Comparison of ENCODE assay signal across 21 cellular contexts in genomic region chr20:46123482-46124245, GRCh38.
"Had no signal": no experiment of that assay in that cellular context is flagged by ENCODE, and none has a peak within 500 bp of the region (broad histone marks: within the 10 kb centered on the region; RNA-seq: fewer than 3 reads in every experiment).

No MANE protein-coding gene starts in this region.

- H3K4me1 Mint-ChIP-seq: neural crest cell had no signal

- ATAC-seq: activated CD4-positive, CD25-positive, alpha-beta regulatory T cell treated with anti-CD3 and anti-CD28 coated beads, Interleukin-2, amount 50 U/mL, for 24 hours; left lung; stimulated activated effector memory CD8-positive, alpha-beta T cell treated with anti-CD3 and anti-CD28 coated beads, Interleukin-12 subunit alpha, Interleukin-12 subunit beta, amount 100 ng/mL, for 72 hours had no signal

- H3K27me3 Mint-ChIP-seq: activated naive CD4-positive, alpha-beta T cell treated with anti-CD3 and anti-CD28 coated beads, Interleukin-2, amount 50 U/mL, for 24 hours had no signal

- H3K27ac ChIP-seq: adrenal gland, breast epithelium, left lung, prostate gland, right atrium auricular region, skin epidermis, tibial artery had no signal

- H3K27ac Mint-ChIP-seq: activated CD4-positive, alpha-beta T cell treated with anti-CD3 and anti-CD28 coated beads, Interleukin-2, amount 10 ng/mL, durations not matched to agents 7 days and 5 days; activated naive CD4-positive, alpha-beta T cell treated with anti-CD3 and anti-CD28 coated beads, Interleukin-2, amount 50 U/mL, for 24 hours; dendritic cell treated with granulocyte-macrophage colony-stimulating factor and Interleukin-4, amounts not matched to agents 40 ng/mL and 50 ng/mL, for 4 days; stimulated activated effector memory CD8-positive, alpha-beta T cell treated with anti-CD3 and anti-CD28 coated beads, Interleukin-12 subunit alpha, Interleukin-12 subunit beta, amount 100 ng/mL, for 72 hours had no signal

- H3K36me3 ChIP-seq: breast epithelium, right atrium auricular region had no signal

- H3K4me3 Mint-ChIP-seq: activated CD4-positive, alpha-beta T cell treated with anti-CD3 and anti-CD28 coated beads, Interleukin-2, amount 10 ng/mL, durations not matched to agents 7 days and 5 days; activated naive CD4-positive, alpha-beta T cell treated with anti-CD3 and anti-CD28 coated beads, Interleukin-2, amount 50 U/mL, for 24 hours; dendritic cell treated with granulocyte-macrophage colony-stimulating factor and Interleukin-4, amounts not matched to agents 40 ng/mL and 50 ng/mL, for 4 days; neural crest cell; stimulated activated effector memory CD8-positive, alpha-beta T cell treated with anti-CD3 and anti-CD28 coated beads, Interleukin-12 subunit alpha, Interleukin-12 subunit beta, amount 100 ng/mL, for 72 hours had no signal

- H3K9me3 ChIP-seq: adrenal gland, breast epithelium, left lung, prostate gland, right atrium auricular region, tibial artery had no signal

- H3K9me3 Mint-ChIP-seq: activated CD4-positive, alpha-beta T cell treated with anti-CD3 and anti-CD28 coated beads, Interleukin-2, amount 10 ng/mL, durations not matched to agents 7 days and 5 days; activated naive CD4-positive, alpha-beta T cell treated with anti-CD3 and anti-CD28 coated beads, Interleukin-2, amount 50 U/mL, for 24 hours; dendritic cell treated with granulocyte-macrophage colony-stimulating factor and Interleukin-4, amounts not matched to agents 40 ng/mL and 50 ng/mL, for 4 days; neural crest cell; stimulated activated effector memory CD8-positive, alpha-beta T cell treated with anti-CD3 and anti-CD28 coated beads, Interleukin-12 subunit alpha, Interleukin-12 subunit beta, amount 100 ng/mL, for 72 hours had no signal

- DNase-seq: activated CD4-positive, alpha-beta T cell treated with anti-CD3 and anti-CD28 coated beads, Interleukin-2, amount 10 ng/mL, durations not matched to agents 7 days and 5 days; activated CD8-positive, alpha-beta memory T cell treated with anti-CD3 and anti-CD28 coated beads, Interleukin-2, amount 50 U/mL, for 4 hours; activated effector memory CD4-positive, alpha-beta T cell treated with anti-CD3 and anti-CD28 coated beads, Interleukin-2, amount 50 U/mL, for 16 hours; activated T-cell treated with anti-CD3 and anti-CD28 coated beads, Interleukin-2, amount 50 U/mL, for 48 hours; cerebellar nuclear complex; effector CD8-positive, alpha-beta T cell; foreskin melanocyte; left lung; stimulated activated CD4-positive, alpha-beta T cell treated with anti-CD3 and anti-CD28 coated beads, Interleukin-4, amount 100 ng/mL, for 24 hours; T1000 had no signal

- H3K27me3 ChIP-seq: adrenal gland, breast epithelium, left lung, right atrium auricular region, tibial artery had no signal

- H3K4me3 ChIP-seq: adrenal gland, breast epithelium, left lung, prostate gland, right atrium auricular region, skin epidermis, tibial artery had no signal

- H3K4me1 ChIP-seq: adrenal gland, prostate gland had no signal
